1 cellular context compared by ENCODE assay signal in the genomic region with DNA sequence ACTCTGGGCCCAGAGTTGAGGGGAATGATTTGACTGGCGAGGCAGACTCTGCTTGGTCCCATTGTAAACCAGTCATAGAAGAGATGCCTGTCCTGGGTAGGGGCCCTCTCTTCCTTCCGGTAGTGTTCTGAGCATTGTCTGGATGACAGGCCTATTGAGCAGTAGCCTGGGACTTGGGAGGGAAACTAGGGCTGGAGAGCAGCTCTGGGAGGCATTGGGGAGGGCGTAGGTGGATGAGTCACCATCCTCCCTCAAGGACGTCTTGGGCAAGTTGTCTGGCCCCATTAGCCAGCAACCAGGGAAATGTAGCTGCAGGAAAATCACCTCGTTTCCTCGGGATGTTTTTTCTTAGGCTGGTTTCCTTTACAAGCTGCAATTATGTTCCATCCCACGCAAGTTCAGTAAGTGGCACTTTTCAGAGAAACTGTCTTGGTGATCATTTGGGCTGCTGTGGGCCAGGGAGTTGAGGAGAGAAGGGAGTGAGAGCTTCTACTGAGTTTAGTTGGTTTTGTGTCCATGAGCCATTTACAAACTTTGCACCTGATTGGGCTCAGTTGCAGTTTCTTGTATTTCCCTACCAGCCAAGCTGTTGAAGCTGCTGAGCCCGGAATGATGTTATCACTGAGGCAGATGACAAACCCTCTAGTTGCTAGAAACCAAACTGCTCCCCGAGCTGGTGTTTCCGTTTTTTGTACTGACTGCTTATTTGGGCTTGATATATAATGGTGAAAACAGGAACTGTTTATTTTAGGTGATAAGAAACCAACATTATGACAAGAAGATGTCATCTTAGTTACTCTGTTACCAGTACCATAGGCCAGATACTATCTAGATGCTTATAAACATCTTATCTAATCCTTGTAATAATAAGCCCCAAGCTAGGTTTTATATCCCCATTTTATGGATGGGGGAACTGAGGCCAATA.
TF ChIP-seq lines count a peak whose summit lies in the region.

No MANE protein-coding gene starts in this region.

TF ChIP-seq in K562, 482 proteins besides CTCF, POLR2A, EP300 and RAD21 (continued from another document and continues in another):
- TF ChIP-seq, protein P1, sequence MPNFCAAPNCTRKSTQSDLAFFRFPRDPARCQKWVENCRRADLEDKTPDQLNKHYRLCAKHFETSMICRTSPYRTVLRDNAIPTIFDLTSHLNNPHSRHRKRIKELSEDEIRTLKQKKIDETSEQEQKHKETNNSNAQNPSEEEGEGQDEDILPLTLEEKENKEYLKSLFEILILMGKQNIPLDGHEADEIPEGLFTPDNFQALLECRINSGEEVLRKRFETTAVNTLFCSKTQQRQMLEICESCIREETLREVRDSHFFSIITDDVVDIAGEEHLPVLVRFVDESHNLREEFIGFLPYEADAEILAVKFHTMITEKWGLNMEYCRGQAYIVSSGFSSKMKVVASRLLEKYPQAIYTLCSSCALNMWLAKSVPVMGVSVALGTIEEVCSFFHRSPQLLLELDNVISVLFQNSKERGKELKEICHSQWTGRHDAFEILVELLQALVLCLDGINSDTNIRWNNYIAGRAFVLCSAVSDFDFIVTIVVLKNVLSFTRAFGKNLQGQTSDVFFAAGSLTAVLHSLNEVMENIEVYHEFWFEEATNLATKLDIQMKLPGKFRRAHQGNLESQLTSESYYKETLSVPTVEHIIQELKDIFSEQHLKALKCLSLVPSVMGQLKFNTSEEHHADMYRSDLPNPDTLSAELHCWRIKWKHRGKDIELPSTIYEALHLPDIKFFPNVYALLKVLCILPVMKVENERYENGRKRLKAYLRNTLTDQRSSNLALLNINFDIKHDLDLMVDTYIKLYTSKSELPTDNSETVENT (CRISPR knock-in tag; IDR thresholded peaks at IDR 0.05) = no peak
- TF ChIP-seq SNRNP70 (optimal IDR thresholded peaks at IDR 0.05; ENCODE audit: low read depth, low read length) = no peak
- no peak for TF ChIP-seq HMG20A (CRISPR knock-in tag; conservative IDR thresholded peaks at IDR 0.05)
- no peak for TF ChIP-seq RBM15 (IDR thresholded peaks at IDR 0.05; ENCODE audit: insufficient read depth, low read length)
- TF ChIP-seq ELF4 (CRISPR knock-in tag; IDR thresholded peaks at IDR 0.05) = no peak
- no peak for TF ChIP-seq BMI1 (IDR thresholded peaks at IDR 0.05; ENCODE audit: low read length)
- 0 out of 2 replicates have a peak, but pooled peaks have one; percentile 11 for TF ChIP-seq BHLHE40 (IDR thresholded peaks at IDR 0.05; ENCODE audit: low read length)
- TF ChIP-seq ZNF311 (CRISPR knock-in tag; IDR thresholded peaks at IDR 0.05) = no peak
- no peak for TF ChIP-seq HLTF (IDR thresholded peaks at IDR 0.05)
- TF ChIP-seq MAFK (IDR thresholded peaks at IDR 0.05; ENCODE audit: low read length) = no peak
- no peak for TF ChIP-seq HDAC3 (IDR thresholded peaks at IDR 0.05; ENCODE audit: borderline replicate concordance, partially characterized antibody)
- TF ChIP-seq SREBF1 (IDR thresholded peaks at IDR 0.05; ENCODE audit: borderline replicate concordance, low read depth, low read length) = no peak
- TF ChIP-seq, protein P2, sequence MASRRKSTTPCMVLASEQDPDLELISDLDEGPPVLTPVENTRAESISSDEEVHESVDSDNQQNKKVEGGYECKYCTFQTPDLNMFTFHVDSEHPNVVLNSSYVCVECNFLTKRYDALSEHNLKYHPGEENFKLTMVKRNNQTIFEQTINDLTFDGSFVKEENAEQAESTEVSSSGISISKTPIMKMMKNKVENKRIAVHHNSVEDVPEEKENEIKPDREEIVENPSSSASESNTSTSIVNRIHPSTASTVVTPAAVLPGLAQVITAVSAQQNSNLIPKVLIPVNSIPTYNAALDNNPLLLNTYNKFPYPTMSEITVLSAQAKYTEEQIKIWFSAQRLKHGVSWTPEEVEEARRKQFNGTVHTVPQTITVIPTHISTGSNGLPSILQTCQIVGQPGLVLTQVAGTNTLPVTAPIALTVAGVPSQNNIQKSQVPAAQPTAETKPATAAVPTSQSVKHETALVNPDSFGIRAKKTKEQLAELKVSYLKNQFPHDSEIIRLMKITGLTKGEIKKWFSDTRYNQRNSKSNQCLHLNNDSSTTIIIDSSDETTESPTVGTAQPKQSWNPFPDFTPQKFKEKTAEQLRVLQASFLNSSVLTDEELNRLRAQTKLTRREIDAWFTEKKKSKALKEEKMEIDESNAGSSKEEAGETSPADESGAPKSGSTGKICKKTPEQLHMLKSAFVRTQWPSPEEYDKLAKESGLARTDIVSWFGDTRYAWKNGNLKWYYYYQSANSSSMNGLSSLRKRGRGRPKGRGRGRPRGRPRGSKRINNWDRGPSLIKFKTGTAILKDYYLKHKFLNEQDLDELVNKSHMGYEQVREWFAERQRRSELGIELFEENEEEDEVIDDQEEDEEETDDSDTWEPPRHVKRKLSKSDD (conservative IDR thresholded peaks at IDR 0.05; ENCODE audit: low read length) = no peak
- no peak for TF ChIP-seq CREB1 (IDR thresholded peaks at IDR 0.05)
- no peak for TF ChIP-seq CREB1 (CRISPR knock-in tag; IDR thresholded peaks at IDR 0.05)
- no peak for TF ChIP-seq NFIC (IDR thresholded peaks at IDR 0.05)
- no peak for TF ChIP-seq ZNF586 (CRISPR knock-in tag; conservative IDR thresholded peaks at IDR 0.05)
- TF ChIP-seq ZSCAN29 (IDR thresholded peaks at IDR 0.05) = no peak
- TF ChIP-seq YBX1 (IDR thresholded peaks at IDR 0.05) = no peak
- TF ChIP-seq, protein P3, sequence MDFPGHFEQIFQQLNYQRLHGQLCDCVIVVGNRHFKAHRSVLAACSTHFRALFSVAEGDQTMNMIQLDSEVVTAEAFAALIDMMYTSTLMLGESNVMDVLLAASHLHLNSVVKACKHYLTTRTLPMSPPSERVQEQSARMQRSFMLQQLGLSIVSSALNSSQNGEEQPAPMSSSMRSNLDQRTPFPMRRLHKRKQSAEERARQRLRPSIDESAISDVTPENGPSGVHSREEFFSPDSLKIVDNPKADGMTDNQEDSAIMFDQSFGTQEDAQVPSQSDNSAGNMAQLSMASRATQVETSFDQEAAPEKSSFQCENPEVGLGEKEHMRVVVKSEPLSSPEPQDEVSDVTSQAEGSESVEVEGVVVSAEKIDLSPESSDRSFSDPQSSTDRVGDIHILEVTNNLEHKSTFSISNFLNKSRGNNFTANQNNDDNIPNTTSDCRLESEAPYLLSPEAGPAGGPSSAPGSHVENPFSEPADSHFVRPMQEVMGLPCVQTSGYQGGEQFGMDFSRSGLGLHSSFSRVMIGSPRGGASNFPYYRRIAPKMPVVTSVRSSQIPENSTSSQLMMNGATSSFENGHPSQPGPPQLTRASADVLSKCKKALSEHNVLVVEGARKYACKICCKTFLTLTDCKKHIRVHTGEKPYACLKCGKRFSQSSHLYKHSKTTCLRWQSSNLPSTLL (IDR thresholded peaks at IDR 0.05) = no peak
- TF ChIP-seq HDAC2 (IDR thresholded peaks at IDR 0.05) = no peak; the same call in 1 of the 2 replicates
- no peak for TF ChIP-seq NFIX (CRISPR knock-in tag; IDR thresholded peaks at IDR 0.05; ENCODE audit: low read depth)
- no peak for TF ChIP-seq CSDE1 (IDR thresholded peaks at IDR 0.05)
- no peak for TF ChIP-seq ZNF174 (CRISPR knock-in tag; IDR thresholded peaks at IDR 0.05)
- TF ChIP-seq ZNF24 (IDR thresholded peaks at IDR 0.05) = no peak
- no peak for TF ChIP-seq U2AF2 (optimal IDR thresholded peaks at IDR 0.05; ENCODE audit: low read depth, low read length)
- TF ChIP-seq EWSR1 (IDR thresholded peaks at IDR 0.05; ENCODE audit: borderline replicate concordance, low read depth, partially characterized antibody) = no peak
- TF ChIP-seq ZBED1 (IDR thresholded peaks at IDR 0.05) = no peak
- TF ChIP-seq MXI1 (IDR thresholded peaks at IDR 0.05; ENCODE audit: low read depth, low read length) = no peak
- TF ChIP-seq, protein P4, sequence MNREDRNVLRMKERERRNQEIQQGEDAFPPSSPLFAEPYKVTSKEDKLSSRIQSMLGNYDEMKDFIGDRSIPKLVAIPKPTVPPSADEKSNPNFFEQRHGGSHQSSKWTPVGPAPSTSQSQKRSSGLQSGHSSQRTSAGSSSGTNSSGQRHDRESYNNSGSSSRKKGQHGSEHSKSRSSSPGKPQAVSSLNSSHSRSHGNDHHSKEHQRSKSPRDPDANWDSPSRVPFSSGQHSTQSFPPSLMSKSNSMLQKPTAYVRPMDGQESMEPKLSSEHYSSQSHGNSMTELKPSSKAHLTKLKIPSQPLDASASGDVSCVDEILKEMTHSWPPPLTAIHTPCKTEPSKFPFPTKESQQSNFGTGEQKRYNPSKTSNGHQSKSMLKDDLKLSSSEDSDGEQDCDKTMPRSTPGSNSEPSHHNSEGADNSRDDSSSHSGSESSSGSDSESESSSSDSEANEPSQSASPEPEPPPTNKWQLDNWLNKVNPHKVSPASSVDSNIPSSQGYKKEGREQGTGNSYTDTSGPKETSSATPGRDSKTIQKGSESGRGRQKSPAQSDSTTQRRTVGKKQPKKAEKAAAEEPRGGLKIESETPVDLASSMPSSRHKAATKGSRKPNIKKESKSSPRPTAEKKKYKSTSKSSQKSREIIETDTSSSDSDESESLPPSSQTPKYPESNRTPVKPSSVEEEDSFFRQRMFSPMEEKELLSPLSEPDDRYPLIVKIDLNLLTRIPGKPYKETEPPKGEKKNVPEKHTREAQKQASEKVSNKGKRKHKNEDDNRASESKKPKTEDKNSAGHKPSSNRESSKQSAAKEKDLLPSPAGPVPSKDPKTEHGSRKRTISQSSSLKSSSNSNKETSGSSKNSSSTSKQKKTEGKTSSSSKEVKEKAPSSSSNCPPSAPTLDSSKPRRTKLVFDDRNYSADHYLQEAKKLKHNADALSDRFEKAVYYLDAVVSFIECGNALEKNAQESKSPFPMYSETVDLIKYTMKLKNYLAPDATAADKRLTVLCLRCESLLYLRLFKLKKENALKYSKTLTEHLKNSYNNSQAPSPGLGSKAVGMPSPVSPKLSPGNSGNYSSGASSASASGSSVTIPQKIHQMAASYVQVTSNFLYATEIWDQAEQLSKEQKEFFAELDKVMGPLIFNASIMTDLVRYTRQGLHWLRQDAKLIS (CRISPR knock-in tag; IDR thresholded peaks at IDR 0.05) = no peak
- TF ChIP-seq NCOA1 (IDR thresholded peaks at IDR 0.05; ENCODE audit: low read depth) = peak; percentile 13; the same call in 1 of the 2 replicates
- TF ChIP-seq FOXA3 (CRISPR knock-in tag; conservative IDR thresholded peaks at IDR 0.05 in 1 of 2, IDR thresholded peaks at IDR 0.05 in 1 of 2) = peak in 1 of 2 experiments; percentile 66; a peak in 2 of 4 replicates
- TF ChIP-seq, protein P5, sequence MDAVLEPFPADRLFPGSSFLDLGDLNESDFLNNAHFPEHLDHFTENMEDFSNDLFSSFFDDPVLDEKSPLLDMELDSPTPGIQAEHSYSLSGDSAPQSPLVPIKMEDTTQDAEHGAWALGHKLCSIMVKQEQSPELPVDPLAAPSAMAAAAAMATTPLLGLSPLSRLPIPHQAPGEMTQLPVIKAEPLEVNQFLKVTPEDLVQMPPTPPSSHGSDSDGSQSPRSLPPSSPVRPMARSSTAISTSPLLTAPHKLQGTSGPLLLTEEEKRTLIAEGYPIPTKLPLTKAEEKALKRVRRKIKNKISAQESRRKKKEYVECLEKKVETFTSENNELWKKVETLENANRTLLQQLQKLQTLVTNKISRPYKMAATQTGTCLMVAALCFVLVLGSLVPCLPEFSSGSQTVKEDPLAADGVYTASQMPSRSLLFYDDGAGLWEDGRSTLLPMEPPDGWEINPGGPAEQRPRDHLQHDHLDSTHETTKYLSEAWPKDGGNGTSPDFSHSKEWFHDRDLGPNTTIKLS (IDR thresholded peaks at IDR 0.05; ENCODE audit: borderline replicate concordance, low read depth) = no peak
- no peak for TF ChIP-seq FOXK1 (CRISPR knock-in tag; IDR thresholded peaks at IDR 0.05; ENCODE audit: borderline replicate concordance)
- no peak for TF ChIP-seq ZNF830 (CRISPR knock-in tag; IDR thresholded peaks at IDR 0.05)
- no peak for TF ChIP-seq TBL1XR1 (IDR thresholded peaks at IDR 0.05; ENCODE audit: low read length in 2 of 2)
- TF ChIP-seq TEAD2 (tag; IDR thresholded peaks at IDR 0.05) = no peak
- TF ChIP-seq OTX1 (CRISPR knock-in tag; IDR thresholded peaks at IDR 0.05) = no peak
- TF ChIP-seq, protein P6, sequence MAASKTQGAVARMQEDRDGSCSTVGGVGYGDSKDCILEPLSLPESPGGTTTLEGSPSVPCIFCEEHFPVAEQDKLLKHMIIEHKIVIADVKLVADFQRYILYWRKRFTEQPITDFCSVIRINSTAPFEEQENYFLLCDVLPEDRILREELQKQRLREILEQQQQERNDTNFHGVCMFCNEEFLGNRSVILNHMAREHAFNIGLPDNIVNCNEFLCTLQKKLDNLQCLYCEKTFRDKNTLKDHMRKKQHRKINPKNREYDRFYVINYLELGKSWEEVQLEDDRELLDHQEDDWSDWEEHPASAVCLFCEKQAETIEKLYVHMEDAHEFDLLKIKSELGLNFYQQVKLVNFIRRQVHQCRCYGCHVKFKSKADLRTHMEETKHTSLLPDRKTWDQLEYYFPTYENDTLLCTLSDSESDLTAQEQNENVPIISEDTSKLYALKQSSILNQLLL (CRISPR knock-in tag; IDR thresholded peaks at IDR 0.05; ENCODE audit: borderline replicate concordance) = no peak
- no peak for TF ChIP-seq POLR2B (IDR thresholded peaks at IDR 0.05; ENCODE audit: low read depth, partially characterized antibody)
- no peak for TF ChIP-seq ZBTB7A (IDR thresholded peaks at IDR 0.05; ENCODE audit: borderline replicate concordance, control insufficient read depth, low read depth, low read length)
- TF ChIP-seq, protein P7, sequence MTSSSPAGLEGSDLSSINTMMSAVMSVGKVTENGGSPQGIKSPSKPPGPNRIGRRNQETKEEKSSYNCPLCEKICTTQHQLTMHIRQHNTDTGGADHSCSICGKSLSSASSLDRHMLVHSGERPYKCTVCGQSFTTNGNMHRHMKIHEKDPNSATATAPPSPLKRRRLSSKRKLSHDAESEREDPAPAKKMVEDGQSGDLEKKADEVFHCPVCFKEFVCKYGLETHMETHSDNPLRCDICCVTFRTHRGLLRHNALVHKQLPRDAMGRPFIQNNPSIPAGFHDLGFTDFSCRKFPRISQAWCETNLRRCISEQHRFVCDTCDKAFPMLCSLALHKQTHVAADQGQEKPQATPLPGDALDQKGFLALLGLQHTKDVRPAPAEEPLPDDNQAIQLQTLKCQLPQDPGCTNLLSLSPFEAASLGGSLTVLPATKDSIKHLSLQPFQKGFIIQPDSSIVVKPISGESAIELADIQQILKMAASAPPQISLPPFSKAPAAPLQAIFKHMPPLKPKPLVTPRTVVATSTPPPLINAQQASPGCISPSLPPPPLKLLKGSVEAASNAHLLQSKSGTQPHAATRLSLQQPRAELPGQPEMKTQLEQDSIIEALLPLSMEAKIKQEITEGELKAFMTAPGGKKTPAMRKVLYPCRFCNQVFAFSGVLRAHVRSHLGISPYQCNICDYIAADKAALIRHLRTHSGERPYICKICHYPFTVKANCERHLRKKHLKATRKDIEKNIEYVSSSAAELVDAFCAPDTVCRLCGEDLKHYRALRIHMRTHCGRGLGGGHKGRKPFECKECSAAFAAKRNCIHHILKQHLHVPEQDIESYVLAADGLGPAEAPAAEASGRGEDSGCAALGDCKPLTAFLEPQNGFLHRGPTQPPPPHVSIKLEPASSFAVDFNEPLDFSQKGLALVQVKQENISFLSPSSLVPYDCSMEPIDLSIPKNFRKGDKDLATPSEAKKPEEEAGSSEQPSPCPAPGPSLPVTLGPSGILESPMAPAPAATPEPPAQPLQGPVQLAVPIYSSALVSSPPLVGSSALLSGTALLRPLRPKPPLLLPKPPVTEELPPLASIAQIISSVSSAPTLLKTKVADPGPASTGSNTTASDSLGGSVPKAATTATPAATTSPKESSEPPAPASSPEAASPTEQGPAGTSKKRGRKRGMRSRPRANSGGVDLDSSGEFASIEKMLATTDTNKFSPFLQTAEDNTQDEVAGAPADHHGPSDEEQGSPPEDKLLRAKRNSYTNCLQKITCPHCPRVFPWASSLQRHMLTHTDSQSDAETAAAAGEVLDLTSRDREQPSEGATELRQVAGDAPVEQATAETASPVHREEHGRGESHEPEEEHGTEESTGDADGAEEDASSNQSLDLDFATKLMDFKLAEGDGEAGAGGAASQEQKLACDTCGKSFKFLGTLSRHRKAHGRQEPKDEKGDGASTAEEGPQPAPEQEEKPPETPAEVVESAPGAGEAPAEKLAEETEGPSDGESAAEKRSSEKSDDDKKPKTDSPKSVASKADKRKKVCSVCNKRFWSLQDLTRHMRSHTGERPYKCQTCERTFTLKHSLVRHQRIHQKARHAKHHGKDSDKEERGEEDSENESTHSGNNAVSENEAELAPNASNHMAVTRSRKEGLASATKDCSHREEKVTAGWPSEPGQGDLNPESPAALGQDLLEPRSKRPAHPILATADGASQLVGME (CRISPR knock-in tag; IDR thresholded peaks at IDR 0.05) = no peak
